35 cellular contexts compared by ENCODE assay signal in the genomic region with DNA sequence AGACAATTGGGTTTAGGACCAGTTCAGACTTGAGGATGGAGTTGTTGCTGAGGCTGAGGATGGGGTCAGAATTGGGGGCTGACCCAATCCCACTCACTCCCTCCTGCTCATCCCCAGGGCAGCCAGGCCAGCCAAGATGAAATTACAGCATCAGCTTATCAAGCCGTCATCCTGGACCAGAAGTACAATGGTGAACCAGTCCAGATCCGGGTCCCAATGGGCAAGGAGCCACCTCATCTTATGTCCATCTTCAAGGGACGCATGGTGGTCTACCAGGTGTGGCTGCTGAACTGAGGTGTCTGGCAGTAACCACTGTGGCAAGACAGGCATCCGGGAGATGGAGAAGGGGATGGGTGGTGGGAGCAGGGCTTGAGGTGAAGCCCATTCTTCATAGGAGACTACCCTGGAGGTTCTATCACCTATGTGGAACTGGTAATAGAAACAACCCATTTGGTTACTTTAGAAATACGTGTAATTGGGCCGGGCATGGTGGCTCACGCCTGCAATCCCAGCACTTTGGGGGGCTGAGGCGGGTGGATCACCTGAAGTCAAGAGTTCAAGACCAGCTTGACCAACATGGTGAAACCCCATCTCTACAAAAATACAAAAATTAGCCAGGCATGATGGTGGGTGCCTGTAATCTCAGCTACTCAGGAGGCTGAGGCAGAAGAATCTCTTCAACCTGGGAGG. TPM values are rescaled to one million over a fixed set of nuclear protein-coding genes. Genes with fewer than 3 reads are reported as not detected.
"Had no signal": no experiment of that assay in that cellular context is flagged by ENCODE, and none has a peak within 500 bp of the region (broad histone marks: within the 10 kb centered on the region; RNA-seq: fewer than 3 reads in every experiment).

No MANE protein-coding gene starts in this region.

- DNase-seq: activated B cell treated with CpG ODN at 0.5 μM for 24 hours; activated CD4-positive, alpha-beta T cell treated with anti-CD3 and anti-CD28 coated beads for 36 hours; activated CD8-positive, alpha-beta memory T cell treated with anti-CD3 and anti-CD28 coated beads, Interleukin-2, amount 10 ng/mL, durations not matched to agents 7 days and 5 days; activated CD8-positive, alpha-beta T cell treated with anti-CD3 and anti-CD28 coated beads, Interleukin-2, amount 10 ng/mL, durations not matched to agents 7 days and 5 days; activated gamma-delta T cell; activated naive CD4-positive, alpha-beta T cell treated with anti-CD3 and anti-CD28 coated beads, Interleukin-2, amount 50 U/mL, for 16 hours; dermis blood vessel endothelial cell; effector CD4-positive, alpha-beta T cell; foreskin keratinocyte; left cardiac atrium; left ventricle myocardium superior; mammary epithelial cell; naive B cell; nephron progenitor cell; retina; small intestine; stimulated activated CD4-positive, alpha-beta T cell treated with anti-CD3 and anti-CD28 coated beads, Interleukin-1b, Interleukin-23, amount 100 ng/mL, for 48 hours; stimulated activated CD4-positive, alpha-beta T cell treated with anti-CD3 and anti-CD28 coated beads, Interleukin-4, amount 100 ng/mL, for 4 hours; stimulated activated CD8-positive, alpha-beta memory T cell treated with anti-CD3 and anti-CD28 coated beads, Interleukin-4, amount 100 ng/mL, for 48 hours; stimulated activated naive CD8-positive, alpha-beta T cell treated with anti-CD3 and anti-CD28 coated beads, Interleukin-15, amount 100 ng/mL, for 72 hours; substantia nigra; thyroid gland had no signal

- H3K9me3 ChIP-seq: esophagus muscularis mucosa, neutrophil, ovary, prostate gland, thyroid gland had no signal

- H3K4me3 ChIP-seq: esophagus muscularis mucosa, ovary, prostate gland, thyroid gland had no signal

- H3K27ac ChIP-seq: esophagus muscularis mucosa, foreskin keratinocyte, neutrophil, ovary, prostate gland, thyroid gland had no signal

- H3K27me3 ChIP-seq: neutrophil, ovary, thyroid gland had no signal

- H3K27me3 Mint-ChIP-seq: activated B cell treated with CpG ODN at 0.5 μM for 24 hours; activated CD4-positive, alpha-beta T cell treated with anti-CD3 and anti-CD28 coated beads for 36 hours; central memory CD8-positive, alpha-beta T cell; stimulated activated naive CD8-positive, alpha-beta T cell treated with anti-CD3 and anti-CD28 coated beads, Interleukin-15, amount 100 ng/mL, for 72 hours had no signal

- H3K4me1 Mint-ChIP-seq: activated CD4-positive, alpha-beta T cell treated with anti-CD3 and anti-CD28 coated beads for 36 hours; mesothelial cell of epicardium; stimulated activated naive CD8-positive, alpha-beta T cell treated with anti-CD3 and anti-CD28 coated beads, Interleukin-15, amount 100 ng/mL, for 72 hours had no signal

- ATAC-seq: activated CD4-positive, alpha-beta T cell treated with anti-CD3 and anti-CD28 coated beads for 36 hours; activated CD8-positive, alpha-beta memory T cell treated with anti-CD3 and anti-CD28 coated beads, Interleukin-2, amount 10 ng/mL, durations not matched to agents 7 days and 5 days; activated CD8-positive, alpha-beta T cell treated with anti-CD3 and anti-CD28 coated beads, Interleukin-2, amount 10 ng/mL, durations not matched to agents 7 days and 5 days; foreskin keratinocyte; left cardiac atrium; left ventricle myocardium superior; sciatic nerve; stimulated activated memory B cell treated with anti-CD40 and anti-IgM and Interleukin-4, amounts not matched to agents 10 μg/mL and 1 μg/mL and 100 μg/mL, for 72 hours; stimulated activated naive CD8-positive, alpha-beta T cell treated with anti-CD3 and anti-CD28 coated beads, Interleukin-15, amount 100 ng/mL, for 72 hours had no signal

- FAIRE-seq: colon, islet of Langerhans, small intestine had no signal

- H3K27ac Mint-ChIP-seq: activated B cell treated with CpG ODN at 0.5 μM for 24 hours; activated CD4-positive, alpha-beta T cell treated with anti-CD3 and anti-CD28 coated beads for 36 hours; activated CD8-positive, alpha-beta memory T cell treated with anti-CD3 and anti-CD28 coated beads, Interleukin-2, amount 10 ng/mL, durations not matched to agents 7 days and 5 days; activated CD8-positive, alpha-beta T cell treated with anti-CD3 and anti-CD28 coated beads, Interleukin-2, amount 10 ng/mL, durations not matched to agents 7 days and 5 days; mesothelial cell of epicardium; naive B cell; nephron progenitor cell; stimulated activated memory B cell treated with anti-CD40 and anti-IgM and Interleukin-4, amounts not matched to agents 10 μg/mL and 1 μg/mL and 100 μg/mL, for 72 hours had no signal

- H3K36me3 Mint-ChIP-seq: activated CD8-positive, alpha-beta memory T cell treated with anti-CD3 and anti-CD28 coated beads, Interleukin-2, amount 10 ng/mL, durations not matched to agents 7 days and 5 days; mesothelial cell of epicardium; naive B cell; stimulated activated memory B cell treated with anti-CD40 and anti-IgM and Interleukin-4, amounts not matched to agents 10 μg/mL and 1 μg/mL and 100 μg/mL, for 72 hours had no signal

- H3K36me3 ChIP-seq: esophagus muscularis mucosa, neutrophil, ovary, prostate gland, thyroid gland had no signal

- H3K4me3 Mint-ChIP-seq: activated B cell treated with CpG ODN at 0.5 μM for 24 hours; activated CD4-positive, alpha-beta T cell treated with anti-CD3 and anti-CD28 coated beads for 36 hours; activated CD8-positive, alpha-beta memory T cell treated with anti-CD3 and anti-CD28 coated beads, Interleukin-2, amount 10 ng/mL, durations not matched to agents 7 days and 5 days; activated CD8-positive, alpha-beta T cell treated with anti-CD3 and anti-CD28 coated beads, Interleukin-2, amount 10 ng/mL, durations not matched to agents 7 days and 5 days; central memory CD8-positive, alpha-beta T cell; mesothelial cell of epicardium; naive B cell; nephron progenitor cell; stimulated activated memory B cell treated with anti-CD40 and anti-IgM and Interleukin-4, amounts not matched to agents 10 μg/mL and 1 μg/mL and 100 μg/mL, for 72 hours; stimulated activated naive CD8-positive, alpha-beta T cell treated with anti-CD3 and anti-CD28 coated beads, Interleukin-15, amount 100 ng/mL, for 72 hours had no signal

- H3K9me3 Mint-ChIP-seq: activated B cell treated with CpG ODN at 0.5 μM for 24 hours; central memory CD8-positive, alpha-beta T cell; mesothelial cell of epicardium; naive B cell; nephron progenitor cell; stimulated activated memory B cell treated with anti-CD40 and anti-IgM and Interleukin-4, amounts not matched to agents 10 μg/mL and 1 μg/mL and 100 μg/mL, for 72 hours; stimulated activated naive CD8-positive, alpha-beta T cell treated with anti-CD3 and anti-CD28 coated beads, Interleukin-15, amount 100 ng/mL, for 72 hours had no signal

- H3K4me1 ChIP-seq: esophagus muscularis mucosa, foreskin keratinocyte, prostate gland, thyroid gland had no signal

RNA-seq across cellular contexts. Expression of a gene that starts 13.9 kb away (rescaled TPM):
- total RNA-seq: activated CD4-positive, alpha-beta T cell treated with anti-CD3 and anti-CD28 coated beads for 36 hours; activated CD8-positive, alpha-beta T cell treated with anti-CD3 and anti-CD28 coated beads, Interleukin-2, amount 10 ng/mL, durations not matched to agents 7 days and 5 days; bronchial epithelial cell; dermis blood vessel endothelial cell; foreskin keratinocyte; left cardiac atrium; left ventricle myocardium superior; mammary epithelial cell; sciatic nerve; T-helper 2 cell treated with Interferon-gamma antibody and Interleukin-4, amounts not matched to agents 100 ng/mL and 5 ng/mL, for 36 hours; thyroid gland; ureter had no signal
